ENCODE assay signal across 29 cellular contexts in the genomic region with DNA sequence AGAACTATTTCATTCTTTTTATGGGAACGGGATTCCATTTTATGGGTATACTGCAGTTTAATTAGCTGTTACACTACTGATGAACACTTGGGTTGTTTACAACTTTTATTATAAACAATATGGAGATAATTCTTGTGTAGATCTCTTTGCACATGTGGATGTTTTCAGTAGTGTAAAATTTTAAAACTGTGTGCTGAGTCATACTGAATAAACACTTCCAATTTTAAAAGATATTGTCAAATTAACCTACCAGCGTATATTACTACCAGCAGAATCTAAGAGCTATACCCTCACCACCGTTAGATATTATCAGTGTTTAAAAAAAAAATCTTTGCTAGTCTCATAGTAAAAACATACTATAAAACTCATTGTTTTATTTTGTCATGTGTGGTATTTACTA.
"Had no signal": no experiment of that assay in that cellular context is flagged by ENCODE, and none has a peak within 500 bp of the region (broad histone marks: within the 10 kb centered on the region; RNA-seq: fewer than 3 reads in every experiment).

No MANE protein-coding gene starts in this region.

- H3K27ac ChIP-seq: brain microvascular endothelial cell, coronary artery, dorsolateral prefrontal cortex, esophagus muscularis mucosa, WERI-Rb-1 had no signal

- H3K9me3 ChIP-seq: esophagus muscularis mucosa had no signal

- DNase-seq: activated B cell treated with CpG ODN at 0.5 μM for 24 hours; activated CD4-positive, alpha-beta T cell treated with anti-CD3 and anti-CD28 coated beads for 48 hours; activated CD4-positive, alpha-beta T cell treated with anti-CD3 and anti-CD28 coated beads, Interleukin-2, amount 50 U/mL, for 1 hour; activated CD4-positive, alpha-beta T cell treated with anti-CD3 and anti-CD28 coated beads, Interleukin-2, amount 50 U/mL, for 48 hours; activated CD8-positive, alpha-beta memory T cell treated with anti-CD3 and anti-CD28 coated beads for 24 hours; activated CD8-positive, alpha-beta T cell treated with anti-CD3 and anti-CD28 coated beads for 36 hours; activated effector memory CD4-positive, alpha-beta T cell treated with Interleukin-2 at 50 U/mL for 16 hours; activated gamma-delta T cell treated with Interleukin-2 at 50 U/mL for 16 hours; activated naive CD4-positive, alpha-beta T cell treated with anti-CD3 and anti-CD28 coated beads, Interleukin-2, amount 50 U/mL, for 16 hours; activated naive CD4-positive, alpha-beta T cell treated with Interleukin-2 at 50 U/mL for 16 hours; activated T-cell treated with anti-CD3 and anti-CD28 coated beads, Interleukin-2, amount 50 U/mL, for 4 hours; amniotic stem cell; anterior cingulate cortex; brain microvascular endothelial cell; dorsolateral prefrontal cortex; effector memory CD4-positive, alpha-beta T cell; endodermal cell; erythroblast; head of caudate nucleus; T-helper 17 cell; T1000; WERI-Rb-1 had no signal

- H3K36me3 ChIP-seq: brain microvascular endothelial cell, esophagus muscularis mucosa, WERI-Rb-1 had no signal

- FAIRE-seq: astrocyte, bronchial epithelial cell, frontal cortex had no signal

- H3K27me3 ChIP-seq: brain microvascular endothelial cell, dorsolateral prefrontal cortex, esophagus muscularis mucosa had no signal

- H3K4me3 ChIP-seq: coronary artery, dorsolateral prefrontal cortex, esophagus muscularis mucosa had no signal

- ATAC-seq: activated CD4-positive, CD25-positive, alpha-beta regulatory T cell treated with anti-CD3 and anti-CD28 coated beads, Interleukin-2, amount 50 U/mL, for 24 hours; activated CD8-positive, alpha-beta T cell treated with anti-CD3 and anti-CD28 coated beads for 36 hours; activated T-cell treated with anti-CD3 and anti-CD28 coated beads, Interleukin-2, amount 50 U/mL, for 4 hours; activated T-helper 17 cell treated with anti-CD3 and anti-CD28 coated beads, Interleukin-2, amount 50 U/mL, for 72 hours; T-helper 17 cell had no signal
